1 cellular context compared by ENCODE assay signal in genomic region chr4:99382745-99383360, GRCh38.
TF ChIP-seq lines count a peak whose summit lies in the region.

No MANE protein-coding gene starts in this region.

TF ChIP-seq in WTC11, 78 proteins besides CTCF, POLR2A, EP300 and RAD21 (continued from another document):
- TF ChIP-seq ATF6 (CRISPR knock-in tag; IDR thresholded peaks at IDR 0.05) (no peak), TEAD4 (CRISPR knock-in tag; IDR thresholded peaks at IDR 0.05) (no peak), ZNF396 (CRISPR knock-in tag; IDR thresholded peaks at IDR 0.05; ENCODE audit: borderline replicate concordance) (no peak), E2F4 (CRISPR knock-in tag; IDR thresholded peaks at IDR 0.05; ENCODE audit: borderline replicate concordance, low read depth) (no peak), ATF3 (CRISPR knock-in tag; conservative IDR thresholded peaks at IDR 0.05) (no peak), NR2C2 (CRISPR knock-in tag; IDR thresholded peaks at IDR 0.05) (no peak)
